In genomic region chr5:181248277-181248676, GRCh38 we compare ENCODE assay signal across 1 cellular context.
TF ChIP-seq lines count a peak whose summit lies in the region.

No MANE protein-coding gene starts in this region.

TF ChIP-seq in HCT116, 20 proteins besides CTCF, POLR2A, EP300 and RAD21:
- TF ChIP-seq REST (IDR thresholded peaks at IDR 0.05; ENCODE audit: low read depth) (no peak), MAX (IDR thresholded peaks at IDR 0.05) (no peak), ZBTB33 (IDR thresholded peaks at IDR 0.05; ENCODE audit: extremely low read depth, insufficient replicate concordance, low read length) (no peak), JUND (IDR thresholded peaks at IDR 0.05) (no peak), SIN3A (IDR thresholded peaks at IDR 0.05; ENCODE audit: low read depth) (no peak), CBX3 (IDR thresholded peaks at IDR 0.05; ENCODE audit: low read depth) (no peak), EGR1 (IDR thresholded peaks at IDR 0.05; ENCODE audit: low read depth) (no peak), YY1 (IDR thresholded peaks at IDR 0.05; ENCODE audit: extremely low read depth, insufficient replicate concordance, low read depth, low read length) (no peak), FOSL1 (IDR thresholded peaks at IDR 0.05; ENCODE audit: low read depth) (no peak), ZFX (IDR thresholded peaks at IDR 0.05) (no peak), TCF7L2 (IDR thresholded peaks at IDR 0.05; ENCODE audit: borderline replicate concordance, extremely low read depth, insufficient read depth, insufficient read length) (no peak)
